ENCODE assay signal across 8 cellular contexts in the genomic region with DNA sequence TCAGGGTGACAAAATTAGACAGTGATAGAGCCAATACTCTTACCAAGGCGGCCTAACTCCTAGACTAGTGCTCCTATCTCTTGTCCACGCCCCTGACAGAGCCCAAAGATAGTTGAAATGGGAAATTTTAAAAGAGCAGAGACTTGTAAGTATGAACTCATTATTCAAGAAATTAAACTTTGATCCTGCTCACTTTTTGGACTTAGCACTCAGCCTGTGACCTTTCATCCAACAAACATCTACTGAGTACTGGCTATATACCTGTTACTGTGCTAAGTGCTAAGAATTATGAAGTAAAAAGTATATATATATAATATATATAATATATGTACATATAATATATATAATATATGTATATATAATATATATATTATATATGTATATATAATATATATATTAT. TPM values are rescaled to one million over a fixed set of nuclear protein-coding genes. Genes with fewer than 3 reads are reported as not detected.
DNase-seq lines count a peak whose midpoint lies in the region; ATAC-seq and TF ChIP-seq lines count a peak whose summit lies in the region.

No MANE protein-coding gene starts in this region.

- no peaks in the 10 kb centered on the region for H3K36me3 Mint-ChIP-seq in CD4-positive, CD25-positive, alpha-beta regulatory T cell
- peaks cover 8% of the 10 kb centered on the region for H3K36me3 Mint-ChIP-seq in central memory CD8-positive, alpha-beta T cell (ENCODE audit: insufficient read depth)
- no peaks in the 10 kb centered on the region for H3K36me3 Mint-ChIP-seq in nephron progenitor cell (ENCODE audit: low read depth)

- H3K4me3 Mint-ChIP-seq in CD4-positive, CD25-positive, alpha-beta regulatory T cell = peak overlapping the region; percentile 38 to 100 (median 99)
- H3K4me3 Mint-ChIP-seq in central memory CD8-positive, alpha-beta T cell = no peak overlapping the region
- peak overlapping the region; percentile 98 for H3K4me3 Mint-ChIP-seq in nephron progenitor cell

- peak overlapping the region in 2 of 3 donors; percentile 46 to 99 for H3K27ac Mint-ChIP-seq in CD4-positive, CD25-positive, alpha-beta regulatory T cell
- peak overlapping the region; percentile 97 for H3K27ac Mint-ChIP-seq in central memory CD8-positive, alpha-beta T cell (ENCODE audit: low read depth)
- no peak overlapping the region for H3K27ac Mint-ChIP-seq in nephron progenitor cell

- no peak overlapping the region for H3K9ac ChIP-seq in HUES6 (ENCODE audit: low read length)

- intact Hi-C loops in head of caudate nucleus (cut with DNase I) = no loop called here

- no peaks in the 10 kb centered on the region for H3K27me3 ChIP-seq in CD4-positive, CD25-positive, alpha-beta regulatory T cell (ENCODE audit: control insufficient read depth, insufficient read depth, low read length)
- no peaks in the 10 kb centered on the region for H3K27me3 ChIP-seq in HUES6 (ENCODE audit: control insufficient read depth, insufficient read depth, low read length)

- no peak for DNase-seq in CD4-positive, CD25-positive, alpha-beta regulatory T cell
- DNase-seq in central memory CD8-positive, alpha-beta T cell (ENCODE audit: low spot score in 2 of 2) = no peak
- no peak for DNase-seq in nephron progenitor cell
- DNase-seq in NCI-H2227 (lab: John Stamatoyannopoulos, UW; ENCODE audit: unreplicated experiment) = no peak
- DNase-seq in head of caudate nucleus = no peak

- H3K27ac ChIP-seq in CD4-positive, CD25-positive, alpha-beta regulatory T cell (ENCODE audit: insufficient read depth, low read length, poor library complexity, severe bottlenecking) = peak overlapping the region; percentile 81
- H3K27ac ChIP-seq in HUES6 (ENCODE audit: low read depth, low read length) = no peak overlapping the region

- H3K9me3 Mint-ChIP-seq in CD4-positive, CD25-positive, alpha-beta regulatory T cell = no peaks in the 10 kb centered on the region
- H3K9me3 Mint-ChIP-seq in central memory CD8-positive, alpha-beta T cell = no peaks in the 10 kb centered on the region
- H3K9me3 Mint-ChIP-seq in nephron progenitor cell = no peaks in the 10 kb centered on the region

- no peak for ATAC-seq in CD4-positive, CD25-positive, alpha-beta regulatory T cell (ENCODE audit: low read depth in 2 of 2)
- ATAC-seq in central memory CD8-positive, alpha-beta T cell (replicated peaks; ENCODE audit: extremely low read depth, poor library complexity, severe bottlenecking) = no peak
- no peak for ATAC-seq in HG03139 (IDR thresholded peaks at IDR 0.05; ENCODE audit: unreplicated experiment)
- ATAC-seq in HG03045 (IDR thresholded peaks at IDR 0.05; ENCODE audit: unreplicated experiment) = no peak

- peaks cover 35% of the 10 kb centered on the region for H3K4me1 ChIP-seq in CD4-positive, CD25-positive, alpha-beta regulatory T cell (ENCODE audit: control insufficient read depth, insufficient read depth, low read length, poor library complexity, severe bottlenecking)
- H3K4me1 ChIP-seq in HUES6 (ENCODE audit: control insufficient read depth, insufficient read depth, low read length) = peaks cover 13% of the 10 kb centered on the region

- no peaks in the 10 kb centered on the region for H3K9me3 ChIP-seq in CD4-positive, CD25-positive, alpha-beta regulatory T cell (ENCODE audit: control insufficient read depth in 2 of 2, low read length in 2 of 2)
- no peaks in the 10 kb centered on the region for H3K9me3 ChIP-seq in HUES6 (ENCODE audit: control insufficient read depth, insufficient read depth, low read depth, low read length)

- peaks cover 19 to 42% (median 22%) of the 10 kb centered on the region in 4 donors for H3K4me1 Mint-ChIP-seq in CD4-positive, CD25-positive, alpha-beta regulatory T cell
- peaks cover 32% of the 10 kb centered on the region for H3K4me1 Mint-ChIP-seq in central memory CD8-positive, alpha-beta T cell
- H3K4me1 Mint-ChIP-seq in nephron progenitor cell = peaks cover 28% of the 10 kb centered on the region

- H3K4me3 ChIP-seq in CD4-positive, CD25-positive, alpha-beta regulatory T cell (ENCODE audit: low read depth, low read length) = peak overlapping the region; percentile 92
- H3K4me3 ChIP-seq in HUES6 (ENCODE audit: low read depth, low read length) = peak overlapping the region; percentile 91

- H3K36me3 ChIP-seq in CD4-positive, CD25-positive, alpha-beta regulatory T cell (ENCODE audit: control insufficient read depth, insufficient read depth, low read length) = peaks cover 14% of the 10 kb centered on the region
- peaks cover 14% of the 10 kb centered on the region; the same call in 1 of the 2 replicates for H3K36me3 ChIP-seq in HUES6 (ENCODE audit: control insufficient read depth, insufficient read depth, low read length)

- no peak for TF ChIP-seq CTCF in nephron progenitor cell (IDR thresholded peaks at IDR 0.05)

- H3K27me3 Mint-ChIP-seq in CD4-positive, CD25-positive, alpha-beta regulatory T cell = no peaks in the 10 kb centered on the region
- no peaks in the 10 kb centered on the region for H3K27me3 Mint-ChIP-seq in central memory CD8-positive, alpha-beta T cell
- no peaks in the 10 kb centered on the region for H3K27me3 Mint-ChIP-seq in nephron progenitor cell (ENCODE audit: low read depth, poor library complexity)

RNA-seq across cellular contexts. Expression of a gene that starts 1.2 kb away (rescaled TPM):
- 20.5 TPM for total RNA-seq in CD4-positive, CD25-positive, alpha-beta regulatory T cell
- polyA plus RNA-seq in CD4-positive, CD25-positive, alpha-beta regulatory T cell = 1 to 10 TPM; 5.7 to 6.4 (median 6.1) TPM

RNA-seq across cellular contexts. Expression of a gene that starts 1.5 kb away (rescaled TPM):
- total RNA-seq in CD4-positive, CD25-positive, alpha-beta regulatory T cell = 14.0 TPM
- polyA plus RNA-seq in CD4-positive, CD25-positive, alpha-beta regulatory T cell = 10 to 100 TPM; 34.1 to 42.6 (median 35.4) TPM
